In genomic region chr1:85705940-85706339, GRCh38 we compare ENCODE assay signal across 13 cellular contexts. TPM values are rescaled to one million over a fixed set of nuclear protein-coding genes. Genes with fewer than 3 reads are reported as not detected.
DNase-seq lines count a peak whose midpoint lies in the region; ATAC-seq and TF ChIP-seq lines count a peak whose summit lies in the region.
"Had no signal": no experiment of that assay in that cellular context is flagged by ENCODE, and none has a peak within 500 bp of the region (broad histone marks: within the 10 kb centered on the region; RNA-seq: fewer than 3 reads in every experiment).

No MANE protein-coding gene starts in this region.

- no peak for DNase-seq in activated T-cell treated with anti-CD3 and anti-CD28 coated beads, Interleukin-2, amount 50 U/mL, for 4 hours
- DNase-seq in activated T-cell treated with anti-CD3 and anti-CD28 coated beads for 4 hours (no peak), NB4 (ENCODE audit: low read depth) (no peak), neural crest cell (ENCODE audit: low read depth, low spot score) (no peak)
- DNase-seq in effector CD8-positive, alpha-beta T cell (lab: John Stamatoyannopoulos, UW), result no peak
- DNase-seq in stimulated activated CD4-positive, alpha-beta T cell treated with anti-CD3 and anti-CD28 coated beads, Interleukin-2, amount 100 ng/mL, for 24 hours, result no peak
- DNase-seq: GOT3; NCI-H2081 treated with DMSO at 0.1 percent for 48 hours; sigmoid colon; stimulated activated CD4-positive, alpha-beta T cell treated with anti-CD3 and anti-CD28 coated beads, Interleukin-4, amount 100 ng/mL, for 1 hour; tibial artery had no signal

- H3K27ac Mint-ChIP-seq in brain (no peak overlapping the region), neural crest cell (ENCODE audit: unreplicated experiment) (no peak overlapping the region)

- H3K27me3 Mint-ChIP-seq in activated T-cell treated with anti-CD3 and anti-CD28 coated beads, Interleukin-2, amount 50 U/mL, for 4 hours (ENCODE audit: low read depth), result no peaks in the 10 kb centered on the region
- H3K27me3 Mint-ChIP-seq in brain (peaks cover 4% of the 10 kb centered on the region), neural crest cell (ENCODE audit: low read depth) (no peaks in the 10 kb centered on the region)

- H3K4me3 ChIP-seq in NB4 (ENCODE audit: low read depth, low read length), result peak overlapping the region; percentile 93

- no peaks in the 10 kb centered on the region for H3K9me3 Mint-ChIP-seq in activated T-cell treated with anti-CD3 and anti-CD28 coated beads, Interleukin-2, amount 50 U/mL, for 4 hours
- no peaks in the 10 kb centered on the region for H3K9me3 Mint-ChIP-seq in brain
- H3K9me3 Mint-ChIP-seq in neural crest cell, result no peaks in the 10 kb centered on the region

- TF ChIP-seq CTCF in NB4 (IDR thresholded peaks at IDR 0.05; ENCODE audit: low read depth, low read length) (no peak), brain (conservative IDR thresholded peaks at IDR 0.05) (no peak), neural crest cell (conservative IDR thresholded peaks at IDR 0.05) (no peak)

- no peak for ATAC-seq in activated T-cell treated with anti-CD3 and anti-CD28 coated beads, Interleukin-2, amount 50 U/mL, for 4 hours
- no peak for ATAC-seq in GM21529 (IDR thresholded peaks at IDR 0.05; ENCODE audit: unreplicated experiment)

- TF ChIP-seq POLR2A in NB4 (IDR thresholded peaks at IDR 0.05; ENCODE audit: extremely low read depth, insufficient read length), result no peak

- H3K36me3 Mint-ChIP-seq in activated T-cell treated with anti-CD3 and anti-CD28 coated beads, Interleukin-2, amount 50 U/mL, for 4 hours (ENCODE audit: insufficient read depth), result peaks cover 32% of the 10 kb centered on the region
- H3K36me3 Mint-ChIP-seq in brain (peaks cover 42% of the 10 kb centered on the region), neural crest cell (ENCODE audit: low read depth) (peaks cover 18% of the 10 kb centered on the region)

- peaks cover 33% of the 10 kb centered on the region for H3K4me1 Mint-ChIP-seq in activated T-cell treated with anti-CD3 and anti-CD28 coated beads, Interleukin-2, amount 50 U/mL, for 4 hours (ENCODE audit: low read depth)
- H3K4me1 Mint-ChIP-seq in brain (peaks cover 22% of the 10 kb centered on the region), neural crest cell (peaks cover 14% of the 10 kb centered on the region)

- peak overlapping the region; percentile 64 for H3K4me3 Mint-ChIP-seq in activated T-cell treated with anti-CD3 and anti-CD28 coated beads, Interleukin-2, amount 50 U/mL, for 4 hours
- peak overlapping the region; percentile 45 to 85 (median 74) for H3K4me3 Mint-ChIP-seq in brain
- H3K4me3 Mint-ChIP-seq in neural crest cell, result peak overlapping the region; percentile 36

RNA-seq across cellular contexts. Expression of gene ZNHIT6, which starts 2.3 kb away (rescaled TPM):
- 10 to 100 TPM; 45.1 to 52.6 (median 47.8) TPM for total RNA-seq in activated T-cell treated with anti-CD3 and anti-CD28 coated beads, Interleukin-2, amount 50 U/mL, for 4 hours
- 9.7 TPM for polyA plus RNA-seq in brain (ENCODE audit: insufficient read depth, low read depth, low replicate concordance)
- total RNA-seq in neural crest cell, result 19.9 and 20.4 TPM in 2 replicates
